ENCODE assay signal across 1 cellular context in the genomic region with DNA sequence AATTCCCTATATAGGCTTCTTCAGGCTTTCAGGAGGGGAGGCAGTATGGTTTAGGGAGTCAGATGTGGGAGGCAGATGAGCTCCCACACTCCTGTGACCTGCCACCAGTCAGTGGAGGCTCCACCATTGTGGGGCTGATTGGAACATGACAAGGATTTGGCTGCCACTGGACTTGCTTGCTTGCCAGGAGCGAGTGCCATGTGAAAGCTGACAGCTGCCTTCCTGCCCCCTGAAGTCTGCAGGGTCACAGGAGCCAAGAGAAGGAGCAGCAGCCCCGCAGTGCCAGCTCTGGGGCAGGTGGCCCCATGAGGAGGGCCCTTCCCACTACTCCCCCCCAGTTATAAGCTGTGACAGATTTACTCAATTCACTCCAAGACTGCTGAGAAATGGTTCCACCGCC.
TF ChIP-seq lines count a peak whose summit lies in the region.

No MANE protein-coding gene starts in this region.

TF ChIP-seq in H1, 55 proteins besides CTCF, POLR2A, EP300 and RAD21 (continued from another document):
- TF ChIP-seq, protein P1, sequence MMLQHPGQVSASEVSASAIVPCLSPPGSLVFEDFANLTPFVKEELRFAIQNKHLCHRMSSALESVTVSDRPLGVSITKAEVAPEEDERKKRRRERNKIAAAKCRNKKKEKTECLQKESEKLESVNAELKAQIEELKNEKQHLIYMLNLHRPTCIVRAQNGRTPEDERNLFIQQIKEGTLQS (IDR thresholded peaks at IDR 0.05; ENCODE audit: insufficient read depth, low read depth, low read length): no peak
- no peak for TF ChIP-seq BACH1 (IDR thresholded peaks at IDR 0.05; ENCODE audit: low read length)
- TF ChIP-seq NRF1 (IDR thresholded peaks at IDR 0.05; ENCODE audit: low read depth, low read length): no peak
